Comparison of ENCODE assay signal across 8 cellular contexts in genomic region chr18:50009772-50010171, GRCh38.
A peak's percentile ranks its signal among the peaks of the same experiment; 100 is the strongest.
DNase-seq lines count a peak whose midpoint lies in the region; ATAC-seq and TF ChIP-seq lines count a peak whose summit lies in the region.

No MANE protein-coding gene starts in this region.

- no peaks in the 10 kb centered on the region for H3K9me3 Mint-ChIP-seq in nephron

- H3K27ac ChIP-seq in AG04450 (ENCODE audit: low read depth, low read length) (no peak overlapping the region), esophagus muscularis mucosa (replicated peaks in 1 of 4) (no peak overlapping the region), sigmoid colon (no peak overlapping the region)

- TF ChIP-seq CTCF in AG04450 (IDR thresholded peaks at IDR 0.05; ENCODE audit: low read depth, low read length) (peak; percentile 40), esophagus muscularis mucosa (IDR thresholded peaks at IDR 0.05) (peak; percentile 33 to 60 (median 34)), nephron (IDR thresholded peaks at IDR 0.05; ENCODE audit: unreplicated experiment in 3 of 3) (peak; percentile 30 to 48 (median 35)), sigmoid colon (IDR thresholded peaks at IDR 0.05) (peak in 1 of 4 experiments; percentile 30)

- ATAC-seq in GM18508 (IDR thresholded peaks at IDR 0.05; ENCODE audit: insufficient read depth, unreplicated experiment): peak; percentile 80
- peak; percentile 89 for ATAC-seq in HG03159 (IDR thresholded peaks at IDR 0.05; ENCODE audit: unreplicated experiment)

- no peak overlapping the region for H3K4me3 ChIP-seq in AG04450 (ENCODE audit: low read depth, low read length)
- no peak overlapping the region for H3K4me3 ChIP-seq in esophagus muscularis mucosa
- no peak overlapping the region for H3K4me3 ChIP-seq in sigmoid colon

- H3K4me3 Mint-ChIP-seq in nephron: no peak overlapping the region

- H3K27me3 Mint-ChIP-seq in nephron (ENCODE audit: low read depth): peaks cover under 1% of the 10 kb centered on the region

- no peaks in the 10 kb centered on the region for H3K4me1 Mint-ChIP-seq in nephron

- intact Hi-C loops in esophagus muscularis mucosa (cut with DNase I) (loop anchor here (2.0 kb wide), 1 partner anchor 195 kb away; no protein-coding TSS in a partner anchor), sigmoid colon (cut with DNase I) (no loop called here)

- DNase-seq in AG04450 (ENCODE audit: low read depth, low spot score) (no peak), NCI-H345 (lab: John Stamatoyannopoulos, UW) (peak; percentile 61), esophagus muscularis mucosa (ENCODE audit: extremely low spot score) (no peak), sigmoid colon (no peak)
- DNase-seq in activated CD4-positive, alpha-beta T cell treated with anti-CD3 and anti-CD28 coated beads, Interleukin-2, amount 50 U/mL, for 48 hours: peak; percentile 35 to 54

- H3K27me3 ChIP-seq in AG04450 (ENCODE audit: control insufficient read depth, insufficient read depth, low read length) (peaks cover 2% of the 10 kb centered on the region), esophagus muscularis mucosa (no peaks in the 10 kb centered on the region), sigmoid colon (no peaks in the 10 kb centered on the region)

- H3K9me3 ChIP-seq in AG04450 (ENCODE audit: control insufficient read depth, insufficient read depth, low read length) (no peaks in the 10 kb centered on the region), esophagus muscularis mucosa (no peaks in the 10 kb centered on the region), sigmoid colon (no peaks in the 10 kb centered on the region)

- H3K36me3 ChIP-seq in esophagus muscularis mucosa (no peaks in the 10 kb centered on the region), sigmoid colon (no peaks in the 10 kb centered on the region)

- CTCF ChIA-PET in AG04450 (lab: Charles Lee): no interaction called here

- TF ChIP-seq POLR2A in esophagus muscularis mucosa (IDR thresholded peaks at IDR 0.05; ENCODE audit: low read depth) (no peak), sigmoid colon (IDR thresholded peaks at IDR 0.05) (no peak)

- POLR2A ChIA-PET in AG04450 (lab: Yijun Ruan, JAX): no interaction called here

- TF ChIP-seq EP300 in esophagus muscularis mucosa (IDR thresholded peaks at IDR 0.05) (no peak), sigmoid colon (IDR thresholded peaks at IDR 0.05) (no peak)

- no peaks in the 10 kb centered on the region for H3K36me3 Mint-ChIP-seq in nephron (ENCODE audit: low read depth)

- WGBS in esophagus muscularis mucosa: 85% methylated on average over 1 of the region's 1 CpG
- 98 to 100% methylated on average over 1 of the region's 1 CpG for WGBS in sigmoid colon, 2 donors

- H3K4me1 ChIP-seq in esophagus muscularis mucosa (peaks cover 0 to 44% (median 39%) of the 10 kb centered on the region in 4 donors), sigmoid colon (peaks cover 0 to 29% (median 26%) of the 10 kb centered on the region in 4 donors)

- H3K27ac Mint-ChIP-seq in nephron: no peak overlapping the region

Comparison
In these comparisons a context has a peak if more than half of its experiments do, and no peak if none do; other contexts are left out.
1. DNase-seq: peak in NCI-H345 (single experiment) and activated CD4-positive, alpha-beta T cell treated with anti-CD3 and anti-CD28 coated beads, Interleukin-2, amount 50 U/mL, for 48 hours (2 of 2); none in AG04450 (single experiment), esophagus muscularis mucosa (single experiment) and sigmoid colon (single experiment).